In the genomic region with DNA sequence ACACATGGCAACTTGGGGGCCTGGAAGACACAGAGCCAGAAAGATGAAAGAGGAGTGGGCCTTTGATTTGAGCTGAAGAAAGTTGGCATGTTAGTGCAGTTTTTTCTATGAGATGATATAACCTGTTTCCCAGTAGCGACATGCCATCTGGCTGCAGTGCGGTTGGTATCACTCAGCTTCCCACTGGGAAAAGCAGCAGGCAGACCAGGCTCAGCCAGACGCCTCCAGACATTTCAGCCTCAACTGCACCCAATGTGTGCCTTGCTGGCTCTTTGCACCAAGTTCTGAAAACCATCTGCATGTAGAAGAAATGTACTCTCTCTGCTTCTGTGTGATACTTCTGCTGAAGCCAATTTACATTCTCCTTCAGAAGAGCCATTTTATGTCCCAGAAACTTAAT, we compare ENCODE assay signal across 17 cellular contexts.
"Had no signal": no experiment of that assay in that cellular context is flagged by ENCODE, and none has a peak within 500 bp of the region (broad histone marks: within the 10 kb centered on the region; RNA-seq: fewer than 3 reads in every experiment).

No MANE protein-coding gene starts in this region.

- H3K27me3 ChIP-seq: ascending aorta, esophagus muscularis mucosa, gastroesophageal sphincter, pancreas, tibial nerve had no signal

- H3K4me3 ChIP-seq: ascending aorta, esophagus muscularis mucosa, gastroesophageal sphincter, pancreas, tibial nerve had no signal

- H3K4me1 ChIP-seq: ascending aorta, esophagus muscularis mucosa, gastroesophageal sphincter, pancreas, tibial nerve had no signal

- H3K27ac ChIP-seq: ascending aorta, esophagus muscularis mucosa, gastroesophageal sphincter, pancreas, tibial nerve had no signal

- H3K36me3 ChIP-seq: ascending aorta, esophagus muscularis mucosa, gastroesophageal sphincter, pancreas, tibial nerve had no signal

- DNase-seq: activated CD4-positive, alpha-beta memory T cell treated with anti-CD3 and anti-CD28 coated beads, Interleukin-2, amount 10 ng/mL, durations not matched to agents 7 days and 5 days; activated CD4-positive, alpha-beta T cell treated with anti-CD3 and anti-CD28 coated beads for 48 hours; activated CD4-positive, CD25-positive, alpha-beta regulatory T cell; activated CD8-positive, alpha-beta memory T cell treated with anti-CD3 and anti-CD28 coated beads, Interleukin-2, amount 10 ng/mL, durations not matched to agents 7 days and 5 days; activated naive CD4-positive, alpha-beta T cell treated with anti-CD3 and anti-CD28 coated beads for 36 hours; activated T-cell treated with anti-CD3 and anti-CD28 coated beads, Interleukin-2, amount 50 U/mL, for 1 hour; effector memory CD4-positive, alpha-beta T cell; immature natural killer cell; mesenchymal stem cell; natural killer cell; pancreas; stimulated activated naive CD4-positive, alpha-beta T cell; T1000 had no signal
